In genomic region chr3:42732829-42733459, GRCh38 we compare ENCODE assay signal across 1 cellular context.
TF ChIP-seq lines count a peak whose summit lies in the region.

No MANE protein-coding gene starts in this region.

TF ChIP-seq in K562, 482 proteins besides CTCF, POLR2A, EP300 and RAD21:
- no peak for TF ChIP-seq DPF2 (IDR thresholded peaks at IDR 0.05)
- no peak for TF ChIP-seq NKRF (IDR thresholded peaks at IDR 0.05; ENCODE audit: borderline replicate concordance)
- TF ChIP-seq LEF1 (IDR thresholded peaks at IDR 0.05) = no peak
- TF ChIP-seq ZNF707 (CRISPR knock-in tag; conservative IDR thresholded peaks at IDR 0.05) = no peak
